17 cellular contexts compared by ENCODE assay signal in genomic region chr4:127048371-127049085, GRCh38.
"Had no signal": no experiment of that assay in that cellular context is flagged by ENCODE, and none has a peak within 500 bp of the region (broad histone marks: within the 10 kb centered on the region; RNA-seq: fewer than 3 reads in every experiment).

No MANE protein-coding gene starts in this region.

- H3K4me3 ChIP-seq: mucosa of descending colon, sigmoid colon, suprapubic skin, upper lobe of right lung had no signal

- H3K27ac ChIP-seq: sigmoid colon, suprapubic skin, upper lobe of right lung had no signal

- H3K36me3 ChIP-seq: sigmoid colon, suprapubic skin, upper lobe of right lung had no signal

- H3K4me1 ChIP-seq: sigmoid colon, suprapubic skin, upper lobe of right lung had no signal

- FAIRE-seq: bronchial epithelial cell, colon had no signal

- H3K36me3 Mint-ChIP-seq: activated CD8-positive, alpha-beta memory T cell treated with anti-CD3 and anti-CD28 coated beads, Interleukin-2, amount 10 ng/mL, durations not matched to agents 7 days and 5 days; activated naive CD4-positive, alpha-beta T cell treated with anti-CD3 and anti-CD28 coated beads, Interleukin-2, amount 50 U/mL, for 24 hours; natural killer cell had no signal

- DNase-seq: activated CD4-positive, alpha-beta T cell treated with anti-CD3 and anti-CD28 coated beads for 1 hour; activated CD4-positive, alpha-beta T cell treated with anti-CD3 and anti-CD28 coated beads, Interleukin-2, amount 50 U/mL, for 48 hours; activated CD8-positive, alpha-beta memory T cell treated with anti-CD3 and anti-CD28 coated beads, Interleukin-2, amount 10 ng/mL, durations not matched to agents 7 days and 5 days; activated effector memory CD4-positive, alpha-beta T cell treated with Interleukin-2 at 50 U/mL for 16 hours; activated T-cell treated with anti-CD3 and anti-CD28 coated beads, Interleukin-2, amount 50 U/mL, for 24 hours; amygdala; glutamatergic neuron; mucosa of descending colon; natural killer cell; sigmoid colon; stimulated activated CD4-positive, alpha-beta T cell treated with anti-CD3 and anti-CD28 coated beads, Interleukin-12 subunit alpha, Interleukin-12 subunit beta, amount 100 ng/mL, for 4 hours; stimulated activated naive CD4-positive, alpha-beta T cell treated with Interleukin-2 at 50 U/mL for 16 hours; upper lobe of right lung had no signal

- H3K4me3 Mint-ChIP-seq: activated CD8-positive, alpha-beta memory T cell treated with anti-CD3 and anti-CD28 coated beads, Interleukin-2, amount 10 ng/mL, durations not matched to agents 7 days and 5 days; activated naive CD4-positive, alpha-beta T cell treated with anti-CD3 and anti-CD28 coated beads, Interleukin-2, amount 50 U/mL, for 24 hours; activated T-cell treated with anti-CD3 and anti-CD28 coated beads, Interleukin-2, amount 50 U/mL, for 24 hours; natural killer cell had no signal

- H3K4me1 Mint-ChIP-seq: activated CD8-positive, alpha-beta memory T cell treated with anti-CD3 and anti-CD28 coated beads, Interleukin-2, amount 10 ng/mL, durations not matched to agents 7 days and 5 days; activated naive CD4-positive, alpha-beta T cell treated with anti-CD3 and anti-CD28 coated beads, Interleukin-2, amount 50 U/mL, for 24 hours; natural killer cell had no signal

- H3K27ac Mint-ChIP-seq: activated CD8-positive, alpha-beta memory T cell treated with anti-CD3 and anti-CD28 coated beads, Interleukin-2, amount 10 ng/mL, durations not matched to agents 7 days and 5 days; activated naive CD4-positive, alpha-beta T cell treated with anti-CD3 and anti-CD28 coated beads, Interleukin-2, amount 50 U/mL, for 24 hours; activated T-cell treated with anti-CD3 and anti-CD28 coated beads, Interleukin-2, amount 50 U/mL, for 24 hours; natural killer cell had no signal

- H3K27me3 ChIP-seq: sigmoid colon, suprapubic skin, upper lobe of right lung had no signal

- H3K27me3 Mint-ChIP-seq: activated CD8-positive, alpha-beta memory T cell treated with anti-CD3 and anti-CD28 coated beads, Interleukin-2, amount 10 ng/mL, durations not matched to agents 7 days and 5 days; activated naive CD4-positive, alpha-beta T cell treated with anti-CD3 and anti-CD28 coated beads, Interleukin-2, amount 50 U/mL, for 24 hours; activated T-cell treated with anti-CD3 and anti-CD28 coated beads, Interleukin-2, amount 50 U/mL, for 24 hours had no signal

- H3K9me3 ChIP-seq: sigmoid colon, upper lobe of right lung had no signal
